1 cellular context compared by ENCODE assay signal in the genomic region with DNA sequence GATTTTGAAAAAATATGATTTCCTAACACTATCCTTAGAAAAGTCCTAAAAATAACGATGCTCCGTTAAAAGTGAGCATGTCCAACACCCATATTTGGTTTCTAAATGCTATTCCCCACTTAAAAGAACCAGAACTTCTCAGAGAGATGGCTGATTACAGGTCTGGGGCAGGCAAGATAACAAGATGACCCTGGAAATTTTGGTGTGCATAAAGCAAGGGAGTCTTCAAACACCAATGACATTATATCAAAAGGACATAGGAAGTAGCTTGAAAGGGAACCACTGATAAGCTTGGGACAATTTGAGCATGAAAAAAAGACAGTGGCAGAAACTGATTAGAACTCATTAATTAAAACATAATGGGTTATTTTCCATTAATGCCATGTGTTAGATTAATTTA.
TF ChIP-seq lines count a peak whose summit lies in the region.

No MANE protein-coding gene starts in this region.

TF ChIP-seq in K562, 482 proteins besides CTCF, POLR2A, EP300 and RAD21 (continued from another document):
- TF ChIP-seq HMG20A (CRISPR knock-in tag; conservative IDR thresholded peaks at IDR 0.05) = no peak
- TF ChIP-seq, protein P1, sequence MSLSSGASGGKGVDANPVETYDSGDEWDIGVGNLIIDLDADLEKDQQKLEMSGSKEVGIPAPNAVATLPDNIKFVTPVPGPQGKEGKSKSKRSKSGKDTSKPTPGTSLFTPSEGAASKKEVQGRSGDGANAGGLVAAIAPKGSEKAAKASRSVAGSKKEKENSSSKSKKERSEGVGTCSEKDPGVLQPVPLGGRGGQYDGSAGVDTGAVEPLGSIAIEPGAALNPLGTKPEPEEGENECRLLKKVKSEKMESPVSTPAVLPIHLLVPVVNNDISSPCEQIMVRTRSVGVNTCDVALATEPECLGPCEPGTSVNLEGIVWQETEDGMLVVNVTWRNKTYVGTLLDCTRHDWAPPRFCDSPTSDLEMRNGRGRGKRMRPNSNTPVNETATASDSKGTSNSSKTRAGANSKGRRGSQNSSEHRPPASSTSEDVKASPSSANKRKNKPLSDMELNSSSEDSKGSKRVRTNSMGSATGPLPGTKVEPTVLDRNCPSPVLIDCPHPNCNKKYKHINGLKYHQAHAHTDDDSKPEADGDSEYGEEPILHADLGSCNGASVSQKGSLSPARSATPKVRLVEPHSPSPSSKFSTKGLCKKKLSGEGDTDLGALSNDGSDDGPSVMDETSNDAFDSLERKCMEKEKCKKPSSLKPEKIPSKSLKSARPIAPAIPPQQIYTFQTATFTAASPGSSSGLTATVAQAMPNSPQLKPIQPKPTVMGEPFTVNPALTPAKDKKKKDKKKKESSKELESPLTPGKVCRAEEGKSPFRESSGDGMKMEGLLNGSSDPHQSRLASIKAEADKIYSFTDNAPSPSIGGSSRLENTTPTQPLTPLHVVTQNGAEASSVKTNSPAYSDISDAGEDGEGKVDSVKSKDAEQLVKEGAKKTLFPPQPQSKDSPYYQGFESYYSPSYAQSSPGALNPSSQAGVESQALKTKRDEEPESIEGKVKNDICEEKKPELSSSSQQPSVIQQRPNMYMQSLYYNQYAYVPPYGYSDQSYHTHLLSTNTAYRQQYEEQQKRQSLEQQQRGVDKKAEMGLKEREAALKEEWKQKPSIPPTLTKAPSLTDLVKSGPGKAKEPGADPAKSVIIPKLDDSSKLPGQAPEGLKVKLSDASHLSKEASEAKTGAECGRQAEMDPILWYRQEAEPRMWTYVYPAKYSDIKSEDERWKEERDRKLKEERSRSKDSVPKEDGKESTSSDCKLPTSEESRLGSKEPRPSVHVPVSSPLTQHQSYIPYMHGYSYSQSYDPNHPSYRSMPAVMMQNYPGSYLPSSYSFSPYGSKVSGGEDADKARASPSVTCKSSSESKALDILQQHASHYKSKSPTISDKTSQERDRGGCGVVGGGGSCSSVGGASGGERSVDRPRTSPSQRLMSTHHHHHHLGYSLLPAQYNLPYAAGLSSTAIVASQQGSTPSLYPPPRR (CRISPR knock-in tag; IDR thresholded peaks at IDR 0.05; ENCODE audit: borderline replicate concordance) = no peak
- TF ChIP-seq NFIC (IDR thresholded peaks at IDR 0.05) = peak; percentile 20; the same call in 1 of the 2 replicates
- TF ChIP-seq, protein P2, sequence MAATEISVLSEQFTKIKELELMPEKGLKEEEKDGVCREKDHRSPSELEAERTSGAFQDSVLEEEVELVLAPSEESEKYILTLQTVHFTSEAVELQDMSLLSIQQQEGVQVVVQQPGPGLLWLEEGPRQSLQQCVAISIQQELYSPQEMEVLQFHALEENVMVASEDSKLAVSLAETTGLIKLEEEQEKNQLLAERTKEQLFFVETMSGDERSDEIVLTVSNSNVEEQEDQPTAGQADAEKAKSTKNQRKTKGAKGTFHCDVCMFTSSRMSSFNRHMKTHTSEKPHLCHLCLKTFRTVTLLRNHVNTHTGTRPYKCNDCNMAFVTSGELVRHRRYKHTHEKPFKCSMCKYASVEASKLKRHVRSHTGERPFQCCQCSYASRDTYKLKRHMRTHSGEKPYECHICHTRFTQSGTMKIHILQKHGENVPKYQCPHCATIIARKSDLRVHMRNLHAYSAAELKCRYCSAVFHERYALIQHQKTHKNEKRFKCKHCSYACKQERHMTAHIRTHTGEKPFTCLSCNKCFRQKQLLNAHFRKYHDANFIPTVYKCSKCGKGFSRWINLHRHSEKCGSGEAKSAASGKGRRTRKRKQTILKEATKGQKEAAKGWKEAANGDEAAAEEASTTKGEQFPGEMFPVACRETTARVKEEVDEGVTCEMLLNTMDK (IDR thresholded peaks at IDR 0.05; ENCODE audit: borderline replicate concordance, insufficient read depth, low read depth, low read length, poor library complexity, severe bottlenecking) = no peak
- TF ChIP-seq SMARCE1 (IDR thresholded peaks at IDR 0.05) = 0 out of 2 replicates have a peak, but pooled peaks have one; percentile 48
- TF ChIP-seq, protein P3, sequence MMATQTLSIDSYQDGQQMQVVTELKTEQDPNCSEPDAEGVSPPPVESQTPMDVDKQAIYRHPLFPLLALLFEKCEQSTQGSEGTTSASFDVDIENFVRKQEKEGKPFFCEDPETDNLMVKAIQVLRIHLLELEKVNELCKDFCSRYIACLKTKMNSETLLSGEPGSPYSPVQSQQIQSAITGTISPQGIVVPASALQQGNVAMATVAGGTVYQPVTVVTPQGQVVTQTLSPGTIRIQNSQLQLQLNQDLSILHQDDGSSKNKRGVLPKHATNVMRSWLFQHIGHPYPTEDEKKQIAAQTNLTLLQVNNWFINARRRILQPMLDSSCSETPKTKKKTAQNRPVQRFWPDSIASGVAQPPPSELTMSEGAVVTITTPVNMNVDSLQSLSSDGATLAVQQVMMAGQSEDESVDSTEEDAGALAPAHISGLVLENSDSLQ (IDR thresholded peaks at IDR 0.05) = no peak
- no peak for TF ChIP-seq ILK (tag; IDR thresholded peaks at IDR 0.05; ENCODE audit: borderline replicate concordance, low read depth)
- peak; percentile 52; the same call in 1 of the 2 replicates for TF ChIP-seq STAT5A (IDR thresholded peaks at IDR 0.05; ENCODE audit: borderline replicate concordance, low read length)
- no peak for TF ChIP-seq MCM2 (IDR thresholded peaks at IDR 0.05; ENCODE audit: low read depth)
- no peak for TF ChIP-seq ZNF561 (CRISPR knock-in tag; conservative IDR thresholded peaks at IDR 0.05)
- peak; percentile 78 for TF ChIP-seq KLF16 (IDR thresholded peaks at IDR 0.05)
- TF ChIP-seq, protein P4, sequence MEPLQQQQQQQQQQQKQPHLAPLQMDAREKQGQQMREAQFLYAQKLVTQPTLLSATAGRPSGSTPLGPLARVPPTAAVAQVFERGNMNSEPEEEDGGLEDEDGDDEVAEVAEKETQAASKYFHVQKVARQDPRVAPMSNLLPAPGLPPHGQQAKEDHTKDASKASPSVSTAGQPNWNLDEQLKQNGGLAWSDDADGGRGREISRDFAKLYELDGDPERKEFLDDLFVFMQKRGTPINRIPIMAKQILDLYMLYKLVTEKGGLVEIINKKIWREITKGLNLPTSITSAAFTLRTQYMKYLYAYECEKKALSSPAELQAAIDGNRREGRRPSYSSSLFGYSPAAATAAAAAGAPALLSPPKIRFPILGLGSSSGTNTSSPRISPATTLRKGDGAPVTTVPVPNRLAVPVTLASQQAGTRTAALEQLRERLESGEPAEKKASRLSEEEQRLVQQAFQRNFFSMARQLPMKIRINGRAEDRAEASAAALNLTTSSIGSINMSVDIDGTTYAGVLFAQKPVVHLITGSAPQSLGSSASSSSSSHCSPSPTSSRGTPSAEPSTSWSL (CRISPR knock-in tag; IDR thresholded peaks at IDR 0.05; ENCODE audit: borderline replicate concordance) = no peak
- no peak for TF ChIP-seq SNIP1 (IDR thresholded peaks at IDR 0.05; ENCODE audit: low read depth)
- no peak for TF ChIP-seq ZNF212 (CRISPR knock-in tag; IDR thresholded peaks at IDR 0.05)
- 0 out of 2 replicates have a peak, but pooled peaks have one; percentile 12 for TF ChIP-seq MTA2 (IDR thresholded peaks at IDR 0.05; ENCODE audit: low read depth)
- no peak for TF ChIP-seq PCBP1 (IDR thresholded peaks at IDR 0.05; ENCODE audit: low read depth, low read length, poor library complexity, severe bottlenecking)
- TF ChIP-seq ZBTB7A (IDR thresholded peaks at IDR 0.05; ENCODE audit: borderline replicate concordance, control insufficient read depth, low read depth, low read length) = no peak
- TF ChIP-seq, protein P5, sequence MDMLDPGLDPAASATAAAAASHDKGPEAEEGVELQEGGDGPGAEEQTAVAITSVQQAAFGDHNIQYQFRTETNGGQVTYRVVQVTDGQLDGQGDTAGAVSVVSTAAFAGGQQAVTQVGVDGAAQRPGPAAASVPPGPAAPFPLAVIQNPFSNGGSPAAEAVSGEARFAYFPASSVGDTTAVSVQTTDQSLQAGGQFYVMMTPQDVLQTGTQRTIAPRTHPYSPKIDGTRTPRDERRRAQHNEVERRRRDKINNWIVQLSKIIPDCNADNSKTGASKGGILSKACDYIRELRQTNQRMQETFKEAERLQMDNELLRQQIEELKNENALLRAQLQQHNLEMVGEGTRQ (CRISPR knock-in tag; IDR thresholded peaks at IDR 0.05) = no peak
- peak; percentile 86 for TF ChIP-seq ARID1B (IDR thresholded peaks at IDR 0.05)
- TF ChIP-seq SIN3A (IDR thresholded peaks at IDR 0.05; ENCODE audit: borderline replicate concordance in 2 of 2, control insufficient read depth in 1 of 2, low read depth in 2 of 2, low read length in 2 of 2) = no peak
- no peak for TF ChIP-seq ZZZ3 (IDR thresholded peaks at IDR 0.05)
- TF ChIP-seq, protein P6, sequence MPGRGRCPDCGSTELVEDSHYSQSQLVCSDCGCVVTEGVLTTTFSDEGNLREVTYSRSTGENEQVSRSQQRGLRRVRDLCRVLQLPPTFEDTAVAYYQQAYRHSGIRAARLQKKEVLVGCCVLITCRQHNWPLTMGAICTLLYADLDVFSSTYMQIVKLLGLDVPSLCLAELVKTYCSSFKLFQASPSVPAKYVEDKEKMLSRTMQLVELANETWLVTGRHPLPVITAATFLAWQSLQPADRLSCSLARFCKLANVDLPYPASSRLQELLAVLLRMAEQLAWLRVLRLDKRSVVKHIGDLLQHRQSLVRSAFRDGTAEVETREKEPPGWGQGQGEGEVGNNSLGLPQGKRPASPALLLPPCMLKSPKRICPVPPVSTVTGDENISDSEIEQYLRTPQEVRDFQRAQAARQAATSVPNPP (IDR thresholded peaks at IDR 0.05; ENCODE audit: borderline replicate concordance, insufficient read depth, insufficient read length) = no peak
- TF ChIP-seq TEAD1 (CRISPR knock-in tag; IDR thresholded peaks at IDR 0.05) = no peak
- TF ChIP-seq SRF (CRISPR knock-in tag; IDR thresholded peaks at IDR 0.05) = peak in 1 of 2 experiments; percentile 46; a peak in 1 of 4 replicates
- no peak for TF ChIP-seq POLR3G (IDR thresholded peaks at IDR 0.05; ENCODE audit: extremely low read depth, insufficient read length, insufficient replicate concordance)
- no peak for TF ChIP-seq ZNF253 (CRISPR knock-in tag; conservative IDR thresholded peaks at IDR 0.05)
- TF ChIP-seq, protein P7, sequence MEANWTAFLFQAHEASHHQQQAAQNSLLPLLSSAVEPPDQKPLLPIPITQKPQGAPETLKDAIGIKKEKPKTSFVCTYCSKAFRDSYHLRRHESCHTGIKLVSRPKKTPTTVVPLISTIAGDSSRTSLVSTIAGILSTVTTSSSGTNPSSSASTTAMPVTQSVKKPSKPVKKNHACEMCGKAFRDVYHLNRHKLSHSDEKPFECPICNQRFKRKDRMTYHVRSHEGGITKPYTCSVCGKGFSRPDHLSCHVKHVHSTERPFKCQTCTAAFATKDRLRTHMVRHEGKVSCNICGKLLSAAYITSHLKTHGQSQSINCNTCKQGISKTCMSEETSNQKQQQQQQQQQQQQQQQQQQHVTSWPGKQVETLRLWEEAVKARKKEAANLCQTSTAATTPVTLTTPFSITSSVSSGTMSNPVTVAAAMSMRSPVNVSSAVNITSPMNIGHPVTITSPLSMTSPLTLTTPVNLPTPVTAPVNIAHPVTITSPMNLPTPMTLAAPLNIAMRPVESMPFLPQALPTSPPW (CRISPR knock-in tag; IDR thresholded peaks at IDR 0.05) = no peak
- TF ChIP-seq, protein P8, sequence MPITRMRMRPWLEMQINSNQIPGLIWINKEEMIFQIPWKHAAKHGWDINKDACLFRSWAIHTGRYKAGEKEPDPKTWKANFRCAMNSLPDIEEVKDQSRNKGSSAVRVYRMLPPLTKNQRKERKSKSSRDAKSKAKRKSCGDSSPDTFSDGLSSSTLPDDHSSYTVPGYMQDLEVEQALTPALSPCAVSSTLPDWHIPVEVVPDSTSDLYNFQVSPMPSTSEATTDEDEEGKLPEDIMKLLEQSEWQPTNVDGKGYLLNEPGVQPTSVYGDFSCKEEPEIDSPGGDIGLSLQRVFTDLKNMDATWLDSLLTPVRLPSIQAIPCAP (CRISPR knock-in tag; IDR thresholded peaks at IDR 0.05; ENCODE audit: borderline replicate concordance) = no peak
- no peak for TF ChIP-seq TFAM (CRISPR knock-in tag; conservative IDR thresholded peaks at IDR 0.05)
- no peak for TF ChIP-seq ZBTB8A (IDR thresholded peaks at IDR 0.05; ENCODE audit: partially characterized antibody)
